Comparison of ENCODE assay signal across 10 cellular contexts in the genomic region with DNA sequence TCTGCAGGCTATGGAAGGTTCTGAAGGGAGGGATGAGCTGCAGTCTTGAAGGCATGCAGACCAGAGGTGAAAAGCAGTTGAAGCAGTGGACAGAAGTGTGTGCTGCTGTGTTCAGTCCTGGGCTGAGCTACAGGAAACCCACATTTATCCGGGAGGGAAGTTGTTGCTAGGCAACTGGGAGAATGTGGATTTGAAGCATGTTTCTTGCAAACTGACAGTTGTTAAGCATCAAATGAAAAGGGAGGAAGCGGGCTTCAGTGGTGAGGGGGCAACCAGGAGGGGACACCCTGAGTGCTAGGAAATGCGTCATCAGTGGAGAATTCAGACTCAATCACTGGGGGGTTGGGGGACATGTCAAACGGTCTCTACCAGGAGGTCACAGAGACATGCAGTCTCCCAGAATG. TPM values are rescaled to one million over a fixed set of nuclear protein-coding genes. Genes with fewer than 3 reads are reported as not detected.
A peak's percentile ranks its signal among the peaks of the same experiment; 100 is the strongest.
DNase-seq lines count a peak whose midpoint lies in the region; ATAC-seq and TF ChIP-seq lines count a peak whose summit lies in the region.
"Had no signal": no experiment of that assay in that cellular context is flagged by ENCODE, and none has a peak within 500 bp of the region (broad histone marks: within the 10 kb centered on the region; RNA-seq: fewer than 3 reads in every experiment).

No MANE protein-coding gene starts in this region.

- H3K36me3 ChIP-seq in Peyer's patch (no peaks in the 10 kb centered on the region), tibial nerve (no peaks in the 10 kb centered on the region)

- H3K27me3 ChIP-seq in Peyer's patch (no peaks in the 10 kb centered on the region), tibial nerve (no peaks in the 10 kb centered on the region)

- DNase-seq in AG08395 (ENCODE audit: low spot score), result peak; percentile 39
- peak; percentile 90 for DNase-seq in HT1080 (ENCODE audit: low read depth)
- DNase-seq in cardiac fibroblast (ENCODE audit: low read depth in 2 of 2), result peak; percentile 71 to 92
- DNase-seq in lung microvascular endothelial cell (ENCODE audit: low read depth in 2 of 2), result peak; percentile 99 to 100
- no peak for DNase-seq in Peyer's patch
- no peak for DNase-seq in tibial nerve (ENCODE audit: low spot score in 2 of 2)
- DNase-seq: NK-92 treated with Interleukin-12 subunit alpha and Interleukin-12 subunit beta, amount 100 ng/mL, for 24 hours had no signal

- H3K9me3 ChIP-seq in Peyer's patch, result no peaks in the 10 kb centered on the region
- H3K9me3 ChIP-seq in tibial nerve, result no peaks in the 10 kb centered on the region

- TF ChIP-seq EP300 in tibial nerve (IDR thresholded peaks at IDR 0.05), result no peak

- TF ChIP-seq CTCF in cardiac fibroblast (IDR thresholded peaks at IDR 0.05; ENCODE audit: low read depth, low read length) (no peak), Peyer's patch (IDR thresholded peaks at IDR 0.05) (no peak), tibial nerve (IDR thresholded peaks at IDR 0.05) (no peak)

- H3K4me3 ChIP-seq in cardiac fibroblast (replicated peaks in 1 of 2; ENCODE audit: low read depth in 2 of 2, low read length in 2 of 2) (no peak overlapping the region), Peyer's patch (no peak overlapping the region), tibial nerve (no peak overlapping the region)
- H3K4me3 ChIP-seq: lung had no signal

- H3K4me1 ChIP-seq in Peyer's patch, result peaks cover 0 to 21% (median 0%) of the 10 kb centered on the region in 4 donors
- peaks cover 0 to 59% (median 45%) of the 10 kb centered on the region in 4 donors for H3K4me1 ChIP-seq in tibial nerve

- TF ChIP-seq POLR2A in Peyer's patch (IDR thresholded peaks at IDR 0.05) (no peak), tibial nerve (IDR thresholded peaks at IDR 0.05) (no peak)

- 51 to 56% methylated on average over 4 of the region's 4 CpGs for WGBS in tibial nerve, 2 donors

- ATAC-seq in HG02623 (IDR thresholded peaks at IDR 0.05; ENCODE audit: unreplicated experiment), result no peak
- no peak for ATAC-seq in HG02852 (IDR thresholded peaks at IDR 0.05; ENCODE audit: unreplicated experiment)

- peak overlapping the region in 2 of 4 donors; percentile 43 to 82 for H3K27ac ChIP-seq in Peyer's patch
- H3K27ac ChIP-seq in tibial nerve, result peak overlapping the region in 2 of 4 donors; percentile 85 to 95

RNA-seq across cellular contexts. Expression of a gene that starts 28.7 kb away (rescaled TPM):
- 0.26 TPM in 1 of 2 replicates, not detected in the other for total RNA-seq in HT1080 (2014; rRNA removed; shearing (Covaris generic))
- polyA plus RNA-seq in HT1080 (2015; cell fraction: cytosol; rRNA removed), result 0.05 and 0.06 TPM in 2 replicates
- 0.08 and 0.22 TPM in 2 replicates for polyA plus RNA-seq in HT1080 (2015; cell fraction: nucleus; rRNA removed)
- 60.8 and 487 TPM in 2 replicates for total RNA-seq in lung microvascular endothelial cell
- total RNA-seq in Peyer's patch, result 1 to 10 TPM; 2.1 to 7.5 (median 5.0) TPM
- total RNA-seq in tibial nerve, result under 1 TPM in 2 of 4 donors, not detected in 2; 0.20 to 0.21 TPM

Comparison
In these comparisons a context has a peak if more than half of its experiments do, and no peak if none do; other contexts are left out.
1. DNase-seq: peak in AG08395 (single experiment), HT1080 (single experiment), cardiac fibroblast (2 of 2) and lung microvascular endothelial cell (2 of 2); none in Peyer's patch (0 of 3) and tibial nerve (0 of 2).